22 cellular contexts compared by ENCODE assay signal in the genomic region with DNA sequence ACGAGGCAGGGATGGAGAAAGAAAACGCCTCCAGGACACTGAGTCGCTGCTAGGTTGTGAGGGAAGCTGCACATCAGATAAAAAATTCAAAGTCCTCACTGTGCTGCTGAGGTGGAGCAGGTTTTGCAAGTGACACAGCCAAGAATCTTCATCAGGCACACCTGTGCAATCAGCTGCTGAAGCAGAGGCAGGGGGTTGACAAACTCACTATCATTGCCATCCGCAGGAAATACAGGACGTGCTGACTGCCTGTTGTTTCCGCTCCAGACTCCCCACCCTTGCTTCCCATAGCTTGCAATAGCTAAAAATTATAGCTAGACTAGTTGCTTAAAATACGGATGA.
DNase-seq lines count a peak whose midpoint lies in the region; ATAC-seq and TF ChIP-seq lines count a peak whose summit lies in the region.
"Had no signal": no experiment of that assay in that cellular context is flagged by ENCODE, and none has a peak within 500 bp of the region (broad histone marks: within the 10 kb centered on the region; RNA-seq: fewer than 3 reads in every experiment).

No MANE protein-coding gene starts in this region.

- H3K27ac Mint-ChIP-seq in activated T-cell treated with anti-CD3 and anti-CD28 coated beads, Interleukin-2, amount 50 U/mL, for 24 hours = no peak overlapping the region
- H3K27ac Mint-ChIP-seq in naive thymus-derived CD4-positive, alpha-beta T cell = peak overlapping the region in 5 of 9 donors; percentile 59 to 88 (median 80)
- H3K27ac Mint-ChIP-seq: activated naive CD4-positive, alpha-beta T cell treated with anti-CD3 and anti-CD28 coated beads, Interleukin-2, amount 50 U/mL, for 72 hours; H9 had no signal

- H2AFZ ChIP-seq in osteoblast (ENCODE audit: low read length) = no peak overlapping the region

- no peaks in the 10 kb centered on the region for H3K36me3 ChIP-seq in naive thymus-derived CD4-positive, alpha-beta T cell (ENCODE audit: control insufficient read depth in 2 of 3, insufficient read depth in 3 of 3, low read length in 3 of 3)
- H3K36me3 ChIP-seq in osteoblast (ENCODE audit: insufficient read depth, low read length) = no peaks in the 10 kb centered on the region
- H3K36me3 ChIP-seq: neutrophil, transverse colon had no signal

- POLR2A ChIA-PET in naive thymus-derived CD4-positive, alpha-beta T cell (lab: Charles Lee) = interaction anchor here (0.6 to 0.8 kb wide), 2 partner anchors 21 to 42 kb away, joined by 3 read pairs; no protein-coding TSS in a partner anchor

- H3K9me3 ChIP-seq in naive thymus-derived CD4-positive, alpha-beta T cell (ENCODE audit: control insufficient read depth in 2 of 3, low read length in 3 of 3) = no peaks in the 10 kb centered on the region
- no peaks in the 10 kb centered on the region for H3K9me3 ChIP-seq in osteoblast (ENCODE audit: low read depth, low read length)
- H3K9me3 ChIP-seq: body of pancreas, mucosa of descending colon, neutrophil, transverse colon had no signal

- H3K4me3 ChIP-seq in naive thymus-derived CD4-positive, alpha-beta T cell (ENCODE audit: low read length) = peak overlapping the region; percentile 31
- no peak overlapping the region for H3K4me3 ChIP-seq in osteoblast (ENCODE audit: insufficient read depth, low read length)
- H3K4me3 ChIP-seq: body of pancreas, mucosa of descending colon, transverse colon had no signal

- intact Hi-C loops in naive thymus-derived CD4-positive, alpha-beta T cell (cut with micrococcal nuclease) = loop anchor here in 1 of 2 donors (1.0 kb wide), 1 partner anchor 22 kb away; no protein-coding TSS in a partner anchor

- H3K79me2 ChIP-seq in osteoblast (ENCODE audit: insufficient read depth, low read length) = no peaks in the 10 kb centered on the region

- peaks cover 14% of the 10 kb centered on the region for H3K4me1 Mint-ChIP-seq in activated T-cell treated with anti-CD3 and anti-CD28 coated beads, Interleukin-2, amount 50 U/mL, for 24 hours (ENCODE audit: low read depth)
- peaks cover 6 to 16% (median 8%) of the 10 kb centered on the region in 7 donors for H3K4me1 Mint-ChIP-seq in naive thymus-derived CD4-positive, alpha-beta T cell

- H3K27me3 ChIP-seq in naive thymus-derived CD4-positive, alpha-beta T cell (ENCODE audit: control insufficient read depth in 2 of 2, insufficient read depth in 2 of 2, low read length in 2 of 2) = no peaks in the 10 kb centered on the region
- H3K27me3 ChIP-seq in osteoblast (ENCODE audit: insufficient read depth, low read length) = peaks cover 33% of the 10 kb centered on the region
- H3K27me3 ChIP-seq: body of pancreas, neutrophil, transverse colon had no signal

- peak overlapping the region; percentile 18 for H3K27ac ChIP-seq in naive thymus-derived CD4-positive, alpha-beta T cell (ENCODE audit: low read depth, low read length)
- H3K27ac ChIP-seq in substantia nigra (ENCODE audit: low read depth, low read length, poor library complexity, severe bottlenecking) = no peak overlapping the region
- H3K27ac ChIP-seq in osteoblast (ENCODE audit: low read depth, low read length) = no peak overlapping the region
- H3K27ac ChIP-seq: body of pancreas, epithelial cell of prostate, foreskin keratinocyte, neutrophil, transverse colon had no signal

- no peak for TF ChIP-seq CTCF in osteoblast (IDR thresholded peaks at IDR 0.05; ENCODE audit: extremely low read depth, low read depth, low read length)

- H3K9me3 Mint-ChIP-seq in activated T-cell treated with anti-CD3 and anti-CD28 coated beads, Interleukin-2, amount 50 U/mL, for 24 hours = no peaks in the 10 kb centered on the region
- no peaks in the 10 kb centered on the region for H3K9me3 Mint-ChIP-seq in naive thymus-derived CD4-positive, alpha-beta T cell
- H3K9me3 Mint-ChIP-seq: activated naive CD4-positive, alpha-beta T cell treated with anti-CD3 and anti-CD28 coated beads, Interleukin-2, amount 50 U/mL, for 72 hours; H9 had no signal

- ATAC-seq in naive thymus-derived CD4-positive, alpha-beta T cell = peak; percentile 53
- ATAC-seq: activated naive CD4-positive, alpha-beta T cell treated with anti-CD3 and anti-CD28 coated beads, Interleukin-2, amount 50 U/mL, for 72 hours; body of pancreas; foreskin keratinocyte; mucosa of descending colon had no signal

- H3K4me3 Mint-ChIP-seq in activated T-cell treated with anti-CD3 and anti-CD28 coated beads, Interleukin-2, amount 50 U/mL, for 24 hours = no peak overlapping the region
- peak overlapping the region in 8 of 10 donors; percentile 31 to 70 (median 63) for H3K4me3 Mint-ChIP-seq in naive thymus-derived CD4-positive, alpha-beta T cell
- H3K4me3 Mint-ChIP-seq: H9 had no signal

- H3K27me3 Mint-ChIP-seq in activated T-cell treated with anti-CD3 and anti-CD28 coated beads, Interleukin-2, amount 50 U/mL, for 24 hours = no peaks in the 10 kb centered on the region
- peaks cover 0 to 20% (median 6%) of the 10 kb centered on the region in 5 donors for H3K27me3 Mint-ChIP-seq in naive thymus-derived CD4-positive, alpha-beta T cell

- no peaks in the 10 kb centered on the region for H3K36me3 Mint-ChIP-seq in activated T-cell treated with anti-CD3 and anti-CD28 coated beads, Interleukin-2, amount 50 U/mL, for 24 hours (ENCODE audit: low read depth)
- no peaks in the 10 kb centered on the region for H3K36me3 Mint-ChIP-seq in naive thymus-derived CD4-positive, alpha-beta T cell
- H3K36me3 Mint-ChIP-seq: activated naive CD4-positive, alpha-beta T cell treated with anti-CD3 and anti-CD28 coated beads, Interleukin-2, amount 50 U/mL, for 72 hours had no signal

- CTCF ChIA-PET in naive thymus-derived CD4-positive, alpha-beta T cell (lab: Charles Lee) = interaction anchor here (0.6 to 0.9 kb wide), 2 partner anchors 15 to 1676 kb away, joined by 3 read pairs; no protein-coding TSS in a partner anchor

- no peaks in the 10 kb centered on the region for H4K20me1 ChIP-seq in osteoblast (ENCODE audit: insufficient read depth, low read length)

- DNase-seq in activated T-cell treated with anti-CD3 and anti-CD28 coated beads, Interleukin-2, amount 50 U/mL, for 48 hours = peak; percentile 15 to 20
- no peak for DNase-seq in activated T-cell treated with anti-CD3 and anti-CD28 coated beads, Interleukin-2, amount 50 U/mL, for 24 hours
- peak; percentile 42 for DNase-seq in ELF-1 (ENCODE audit: low read depth, low spot score)
- DNase-seq in central memory CD4-positive, alpha-beta T cell = peak; percentile 5
- DNase-seq in naive thymus-derived CD4-positive, alpha-beta T cell = peak in 7 of 9 donors; percentile 26 to 64 (median 56)
- DNase-seq in substantia nigra (lab: John Stamatoyannopoulos, UW) = no peak
- no peak for DNase-seq in DMS53 treated with DMSO at 0.1 percent for 48 hours (lab: John Stamatoyannopoulos, UW; ENCODE audit: unreplicated experiment)
- no peak for DNase-seq in osteoblast (ENCODE audit: insufficient read length, low spot score, missing footprints)
- DNase-seq: body of pancreas, cortex of kidney, EL, foreskin keratinocyte, H9, mucosa of descending colon, NCI-H187, NCI-H345, retina, SW 1271, transverse colon had no signal

- H3K4me1 ChIP-seq in naive thymus-derived CD4-positive, alpha-beta T cell (ENCODE audit: control insufficient read depth in 2 of 2, insufficient read depth in 2 of 2, low read length in 2 of 2) = peaks cover 0 to 12% of the 10 kb centered on the region in 2 donors
- no peaks in the 10 kb centered on the region for H3K4me1 ChIP-seq in osteoblast (ENCODE audit: insufficient read depth, low read length)
- H3K4me1 ChIP-seq: body of pancreas, foreskin keratinocyte, transverse colon had no signal

- H3K4me2 ChIP-seq in osteoblast (ENCODE audit: insufficient read depth, low read length) = no peak overlapping the region

Comparison
In these comparisons a context has a peak if more than half of its experiments do, and no peak if none do; other contexts are left out.
1. DNase-seq: peak in activated T-cell treated with anti-CD3 and anti-CD28 coated beads, Interleukin-2, amount 50 U/mL, for 48 hours (2 of 2), ELF-1 (single experiment), central memory CD4-positive, alpha-beta T cell (single experiment) and naive thymus-derived CD4-positive, alpha-beta T cell (7 of 9); none in activated T-cell treated with anti-CD3 and anti-CD28 coated beads, Interleukin-2, amount 50 U/mL, for 24 hours (single experiment), substantia nigra (0 of 49), DMS53 treated with DMSO at 0.1 percent for 48 hours (single experiment) and osteoblast (single experiment).